In the genomic region with DNA sequence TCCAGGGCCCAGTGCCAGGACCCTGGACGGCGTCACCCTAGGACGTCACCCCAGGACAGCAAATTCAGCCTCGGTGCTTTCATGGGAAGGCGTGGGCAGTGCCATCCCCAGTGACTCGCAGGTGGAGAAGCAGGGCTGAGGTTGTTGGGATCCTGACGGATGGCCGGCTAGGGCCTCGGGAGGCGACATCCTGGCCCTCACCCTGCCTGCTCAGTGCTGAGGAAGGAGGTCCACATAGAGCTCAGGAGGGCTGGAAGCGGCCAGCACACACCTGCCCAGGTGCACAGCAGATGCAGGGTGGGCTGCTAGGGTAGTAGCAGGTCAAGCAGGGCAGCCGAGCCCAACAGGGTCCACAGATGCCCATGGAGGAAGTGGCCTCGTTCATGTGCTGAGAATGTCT, we compare ENCODE assay signal across 18 cellular contexts.
DNase-seq lines count a peak whose midpoint lies in the region; ATAC-seq, FAIRE-seq and TF ChIP-seq lines count a peak whose summit lies in the region.
"Had no signal": no experiment of that assay in that cellular context is flagged by ENCODE, and none has a peak within 500 bp of the region (broad histone marks: within the 10 kb centered on the region; RNA-seq: fewer than 3 reads in every experiment).

No MANE protein-coding gene starts in this region.

- H3K9ac ChIP-seq in H1 (replicated peaks in 1 of 4; ENCODE audit: extremely low read depth in 1 of 4, low read depth in 3 of 4, low read length in 3 of 4): no peak overlapping the region
- H3K9ac ChIP-seq in trophoblast cell (ENCODE audit: low read length): no peak overlapping the region

- no peaks in the 10 kb centered on the region for H3K23me2 ChIP-seq in H1 (ENCODE audit: low read depth, low read length)

- H4K8ac ChIP-seq in H1 (ENCODE audit: extremely low read depth, insufficient read depth, low read length) (peak overlapping the region; percentile 68; the same call in 1 of the 2 replicates), trophoblast cell (ENCODE audit: low read depth, low read length) (no peak overlapping the region)

- H3K36me3 Mint-ChIP-seq in stimulated activated memory B cell treated with anti-CD40 and anti-IgM and Interleukin-4, amounts not matched to agents 10 μg/mL and 1 μg/mL and 100 μg/mL, for 72 hours: no peaks in the 10 kb centered on the region

- H4K91ac ChIP-seq in H1 (replicated peaks; ENCODE audit: insufficient read length, low read length) (no peak overlapping the region), trophoblast cell (ENCODE audit: low read depth, low read length) (no peak overlapping the region)

- POLR2A ChIA-PET in H1 (lab: Charles Lee; ENCODE audit: partially characterized antibody): no interaction called here

- H2AFZ ChIP-seq in H1 (ENCODE audit: low read length): no peak overlapping the region
- no peak overlapping the region for H2AFZ ChIP-seq in trophoblast cell (ENCODE audit: insufficient read depth, low read length, poor library complexity)

- H3K9me3 ChIP-seq in H1 (ENCODE audit: insufficient read depth in 2 of 2, low read depth in 1 of 2, low read length in 1 of 2): peaks cover 2 to 13% of the 10 kb centered on the region in 2 experiments; a peak in 3 of 4 replicates
- peaks cover 28% of the 10 kb centered on the region for H3K9me3 ChIP-seq in trophoblast cell (ENCODE audit: insufficient read depth, low read depth, low read length)
- H3K9me3 ChIP-seq: A549, Caco-2 had no signal

- TF ChIP-seq RAD21 in H1 (IDR thresholded peaks at IDR 0.05 in 1 of 2, conservative IDR thresholded peaks at IDR 0.05 in 1 of 2; ENCODE audit: low read depth in 2 of 2, low read length in 2 of 2): no peak

- H3K79me2 ChIP-seq in H1 (ENCODE audit: control insufficient read depth in 1 of 2, insufficient read depth in 2 of 2, low read length in 2 of 2) (no peaks in the 10 kb centered on the region), trophoblast cell (ENCODE audit: control insufficient read depth, insufficient read depth, low read length, poor library complexity) (no peaks in the 10 kb centered on the region)

- H3K18ac ChIP-seq in H1 (ENCODE audit: extremely low read depth, low read length) (no peak overlapping the region), trophoblast cell (ENCODE audit: low read length) (no peak overlapping the region)

- H3K4ac ChIP-seq in H1 (replicated peaks; ENCODE audit: insufficient read length, low read depth, low read length) (no peak overlapping the region), trophoblast cell (ENCODE audit: low read depth, low read length) (no peak overlapping the region)

- H3K4me3 ChIP-seq in H1 (ENCODE audit: extremely low read depth in 1 of 4, insufficient read depth in 2 of 4, low read depth in 3 of 4, low read length in 4 of 4) (no peak overlapping the region), trophoblast cell (ENCODE audit: low read depth, low read length) (no peak overlapping the region)
- H3K4me3 ChIP-seq: A549, GM12878 had no signal

- no peaks in the 10 kb centered on the region for H4K20me1 ChIP-seq in H1 (replicated peaks in 1 of 2; ENCODE audit: control insufficient read depth in 1 of 2, insufficient read depth in 2 of 2, low read length in 2 of 2)

- CTCF ChIA-PET in H1 (lab: Charles Lee; ENCODE audit: partially characterized antibody): no interaction called here

- 88% methylated on average over 12 of the region's 13 CpGs; no CpG with 5 or more reads in 1 of the 2 experiments for WGBS in H1 (ENCODE audit: extremely low coverage in 1 of 2, insufficient coverage in 1 of 2, insufficient read length in 1 of 2, insufficient replicate concordance in 2 of 2, low coverage in 1 of 2, low lambda C conversion rate in 2 of 2, missing lambda C conversion rate in 1 of 2), 2 experiments
- no CpG with 5 or more reads among the region's 13 CpGs for WGBS in trophoblast cell (ENCODE audit: extremely low coverage, insufficient coverage, insufficient read length)

- no peak for TF ChIP-seq POLR2A in H1 (IDR thresholded peaks at IDR 0.05; ENCODE audit: control extremely low read depth in 1 of 2, low read depth in 2 of 2, low read length in 2 of 2)

- H2BK120ac ChIP-seq in H1 (replicated peaks; ENCODE audit: low read depth, low read length) (no peak overlapping the region), trophoblast cell (ENCODE audit: insufficient read depth, low read length, poor library complexity) (no peak overlapping the region)

- peaks cover 8% of the 10 kb centered on the region for H3K9me3 Mint-ChIP-seq in stimulated activated memory B cell treated with anti-CD40 and anti-IgM and Interleukin-4, amounts not matched to agents 10 μg/mL and 1 μg/mL and 100 μg/mL, for 72 hours
- H3K9me3 Mint-ChIP-seq: CD4-positive, alpha-beta T cell had no signal

- no peak overlapping the region for H3K27ac Mint-ChIP-seq in stimulated activated memory B cell treated with anti-CD40 and anti-IgM and Interleukin-4, amounts not matched to agents 10 μg/mL and 1 μg/mL and 100 μg/mL, for 72 hours
- H3K27ac Mint-ChIP-seq: CD4-positive, alpha-beta T cell had no signal

- H3K56ac ChIP-seq in H1 (replicated peaks; ENCODE audit: insufficient read length, low read depth, low read length): no peak overlapping the region

- H2BK12ac ChIP-seq in H1 (ENCODE audit: low read depth, low read length): 0 out of 2 replicates have a peak overlapping the region, but pooled peaks have one; percentile 75
- no peak overlapping the region for H2BK12ac ChIP-seq in trophoblast cell (ENCODE audit: low read length)

- no peak for FAIRE-seq in H1 (lab: Jason Lieb, UNC)
- FAIRE-seq: A549, GM12878, GM19239 had no signal

- H2BK5ac ChIP-seq in H1 (ENCODE audit: low read depth, low read length) (no peak overlapping the region), trophoblast cell (ENCODE audit: low read depth, low read length, poor library complexity) (no peak overlapping the region)

- no peak overlapping the region for H2BK15ac ChIP-seq in H1 (ENCODE audit: low read length)

- ATAC-seq in stimulated activated memory B cell treated with anti-CD40 and anti-IgM and Interleukin-4, amounts not matched to agents 10 μg/mL and 1 μg/mL and 100 μg/mL, for 72 hours: peak; percentile 18
- ATAC-seq in HG02840 (IDR thresholded peaks at IDR 0.05; ENCODE audit: low FRiP score, unreplicated experiment) (no peak), GM18858 (IDR thresholded peaks at IDR 0.05; ENCODE audit: unreplicated experiment) (no peak)
- ATAC-seq: A549, GM12878 had no signal

- no peaks in the 10 kb centered on the region for H3K27me3 Mint-ChIP-seq in stimulated activated memory B cell treated with anti-CD40 and anti-IgM and Interleukin-4, amounts not matched to agents 10 μg/mL and 1 μg/mL and 100 μg/mL, for 72 hours
- H3K27me3 Mint-ChIP-seq: CD4-positive, alpha-beta T cell had no signal

- no peak for TF ChIP-seq CTCF in H1 (IDR thresholded peaks at IDR 0.05; ENCODE audit: control extremely low read depth in 1 of 3, insufficient read depth in 1 of 3, low read depth in 1 of 3, low read length in 3 of 3)

- DNase-seq in Daoy (ENCODE audit: low read depth) (peak; percentile 29), H1 (ENCODE audit: low read depth in 1 of 2, low spot score in 2 of 2) (no peak), trophoblast cell (no peak), EL (no peak)
- DNase-seq: AML-193; Caco-2; CD4-positive, alpha-beta T cell; DMS153; DMS79; HCEC 1CT had no signal

- H3K27ac ChIP-seq in H1 (ENCODE audit: low read depth, low read length) (no peak overlapping the region), trophoblast cell (ENCODE audit: low read depth, low read length) (no peak overlapping the region)
- H3K27ac ChIP-seq: 22Rv1, A549, C4-2B had no signal

- no peak overlapping the region for H2BK20ac ChIP-seq in H1 (ENCODE audit: low read length)

- H3K14ac ChIP-seq in H1 (ENCODE audit: insufficient read length) (no peak overlapping the region), trophoblast cell (ENCODE audit: low read length) (no peak overlapping the region)

- no peak overlapping the region for H3K23ac ChIP-seq in H1 (ENCODE audit: insufficient read length)
- peak overlapping the region; percentile 15 for H3K23ac ChIP-seq in trophoblast cell (ENCODE audit: low read length)

- H4K5ac ChIP-seq in H1 (ENCODE audit: insufficient read length, low read depth, low read length): no peak overlapping the region

- H4K12ac ChIP-seq in trophoblast cell (ENCODE audit: low read depth, low read length): no peak overlapping the region

- H3K27me3 ChIP-seq in H1 (replicated peaks in 1 of 4; ENCODE audit: control insufficient read depth in 3 of 4, extremely low read depth in 1 of 4, insufficient read depth in 3 of 4, low read length in 3 of 4) (no peaks in the 10 kb centered on the region), trophoblast cell (ENCODE audit: insufficient read depth, low read length) (no peaks in the 10 kb centered on the region)

- H3K36me3 ChIP-seq in H1 (ENCODE audit: control insufficient read depth in 2 of 4, insufficient read depth in 4 of 4, low read length in 3 of 4) (no peaks in the 10 kb centered on the region), trophoblast cell (ENCODE audit: control insufficient read depth in 1 of 2, insufficient read depth in 2 of 2, low read length in 2 of 2) (no peaks in the 10 kb centered on the region)

- H3K4me1 Mint-ChIP-seq in stimulated activated memory B cell treated with anti-CD40 and anti-IgM and Interleukin-4, amounts not matched to agents 10 μg/mL and 1 μg/mL and 100 μg/mL, for 72 hours: no peaks in the 10 kb centered on the region

- H3K79me1 ChIP-seq in H1 (ENCODE audit: low read depth, low read length) (no peaks in the 10 kb centered on the region), trophoblast cell (ENCODE audit: low read length) (no peaks in the 10 kb centered on the region)

- no peak overlapping the region for H3K4me2 ChIP-seq in H1 (ENCODE audit: insufficient read depth in 1 of 2, low read depth in 2 of 2, low read length in 2 of 2)
- no peak overlapping the region for H3K4me2 ChIP-seq in trophoblast cell (ENCODE audit: low read length)
- H3K4me2 ChIP-seq: A549 had no signal

- H3K4me3 Mint-ChIP-seq in stimulated activated memory B cell treated with anti-CD40 and anti-IgM and Interleukin-4, amounts not matched to agents 10 μg/mL and 1 μg/mL and 100 μg/mL, for 72 hours: no peak overlapping the region
- H3K4me3 Mint-ChIP-seq: CD4-positive, alpha-beta T cell had no signal

- H3K4me1 ChIP-seq in H1 (replicated peaks in 1 of 4; ENCODE audit: control insufficient read depth in 3 of 4, insufficient read depth in 4 of 4, low read length in 3 of 4) (no peaks in the 10 kb centered on the region), trophoblast cell (ENCODE audit: control insufficient read depth in 1 of 2, insufficient read depth in 2 of 2, low read length in 2 of 2) (no peaks in the 10 kb centered on the region)
- H3K4me1 ChIP-seq: A549, Caco-2 had no signal

- no peak for TF ChIP-seq EP300 in H1 (IDR thresholded peaks at IDR 0.05; ENCODE audit: borderline replicate concordance in 1 of 2, low read depth in 2 of 2, low read length in 2 of 2)

- H2AK5ac ChIP-seq in H1 (ENCODE audit: low read depth, low read length) (no peak overlapping the region), trophoblast cell (ENCODE audit: low read length) (no peak overlapping the region)

TF ChIP-seq in H1, 55 proteins besides CTCF, POLR2A, EP300 and RAD21 (continues in another document):
- TF ChIP-seq SIN3A (conservative IDR thresholded peaks at IDR 0.05 in 1 of 2, IDR thresholded peaks at IDR 0.05 in 1 of 2; ENCODE audit: low read depth in 1 of 2, low read length in 2 of 2): no peak
- TF ChIP-seq HDAC2 (IDR thresholded peaks at IDR 0.05; ENCODE audit: borderline replicate concordance in 1 of 2, low read depth in 2 of 2, low read length in 2 of 2): no peak
- no peak for TF ChIP-seq SIX5 (IDR thresholded peaks at IDR 0.05; ENCODE audit: low read depth, low read length)
